1 cellular context compared by ENCODE assay signal in the genomic region with DNA sequence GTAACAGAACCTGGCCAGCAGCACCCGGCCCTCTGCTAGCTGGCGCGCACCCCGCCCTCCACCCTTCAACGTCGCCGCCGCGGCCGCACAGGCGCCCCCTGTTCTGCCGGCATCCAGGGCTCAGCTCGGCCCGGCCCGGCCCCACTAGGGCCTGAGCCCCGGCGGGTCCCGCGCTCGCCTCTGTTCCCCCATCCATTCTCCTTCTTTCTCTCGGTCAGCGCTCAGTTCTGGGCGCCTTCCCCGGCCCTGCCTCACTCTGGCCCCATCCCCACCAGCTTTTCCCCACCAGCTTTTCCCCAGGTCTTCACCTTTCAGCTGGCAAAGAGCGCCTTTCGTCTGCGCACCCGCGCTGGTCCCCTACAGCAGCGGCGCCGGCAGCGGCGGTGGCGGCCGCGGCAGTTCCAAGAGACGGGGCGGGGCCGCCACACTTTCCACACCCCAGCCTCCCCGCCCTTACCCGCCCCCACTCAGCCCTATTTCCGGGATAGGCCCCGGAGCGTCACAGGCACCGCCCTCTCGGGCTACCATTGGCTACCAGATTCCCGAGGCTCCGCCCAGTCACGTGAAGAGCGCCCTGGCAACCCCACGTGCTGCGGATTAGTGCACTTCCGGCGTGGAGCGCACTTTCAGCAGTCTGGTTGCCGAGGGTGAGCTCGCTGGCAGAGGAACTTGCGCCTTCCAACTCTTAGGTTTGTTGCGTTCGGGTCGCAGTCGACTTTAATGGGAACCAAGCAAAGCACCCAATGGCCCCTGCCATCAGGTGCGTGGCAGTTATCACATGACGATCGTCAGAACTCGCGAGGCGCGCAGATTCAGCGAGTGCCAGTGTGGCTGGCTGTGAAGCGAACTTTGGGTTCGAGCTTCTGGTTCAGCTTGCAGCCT.
TF ChIP-seq lines count a peak whose summit lies in the region.

Gene EIF5A2 (minus strand): TSS at position 403 of the 882 bp plus-strand sequence. CDS start 831 bp downstream, outside the sequence.

TF ChIP-seq in endothelial cell of umbilical vein, 7 proteins besides CTCF, POLR2A, EP300 and RAD21:
- TF ChIP-seq, protein P1, sequence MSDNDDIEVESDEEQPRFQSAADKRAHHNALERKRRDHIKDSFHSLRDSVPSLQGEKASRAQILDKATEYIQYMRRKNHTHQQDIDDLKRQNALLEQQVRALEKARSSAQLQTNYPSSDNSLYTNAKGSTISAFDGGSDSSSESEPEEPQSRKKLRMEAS (IDR thresholded peaks at IDR 0.05; ENCODE audit: insufficient read depth, insufficient read length): peak; percentile 98
- TF ChIP-seq GATA2 (IDR thresholded peaks at IDR 0.05; ENCODE audit: insufficient read depth, insufficient read length, low read depth, low read length): no peak
- peak; percentile 35 for TF ChIP-seq MYC (IDR thresholded peaks at IDR 0.05; ENCODE audit: low read depth, low read length)
TF ChIP-seq in endothelial cell of umbilical vein: peak in this region for 2.
